29 cellular contexts compared by ENCODE assay signal in genomic region chr11:120243221-120243620, GRCh38. TPM values are rescaled to one million over a fixed set of nuclear protein-coding genes. Genes with fewer than 3 reads are reported as not detected.
"Had no signal": no experiment of that assay in that cellular context is flagged by ENCODE, and none has a peak within 500 bp of the region (broad histone marks: within the 10 kb centered on the region; RNA-seq: fewer than 3 reads in every experiment).

No MANE protein-coding gene starts in this region.

- FAIRE-seq: endometrium, islet of Langerhans, keratinocyte had no signal

- DNase-seq: colonic mucosa; dermis blood vessel endothelial cell; dorsolateral prefrontal cortex; effector CD4-positive, alpha-beta T cell; effector memory CD8-positive, alpha-beta T cell; endodermal cell; erythroblast; esophagus squamous epithelium; foreskin fibroblast; foreskin melanocyte; gastrocnemius medialis; glutamatergic neuron; head of caudate nucleus; heart right ventricle; hippocampal formation; left cardiac atrium; left lung; left ventricle myocardium superior; lower lobe of right lung; mesenchymal stem cell; mucosa of descending colon had no signal

- H3K4me3 Mint-ChIP-seq: effector memory CD8-positive, alpha-beta T cell; endodermal cell; mesothelial cell of epicardium had no signal

- H3K4me3 ChIP-seq: colonic mucosa, dorsolateral prefrontal cortex, esophagus squamous epithelium, gastrocnemius medialis, heart right ventricle, left lung, lower lobe of right lung, mucosa of descending colon had no signal

- ATAC-seq: effector memory CD8-positive, alpha-beta T cell; esophagus mucosa; gastrocnemius medialis; heart right ventricle; left cardiac atrium; left lung; left ventricle myocardium superior; lower lobe of right lung; mucosa of descending colon had no signal

- H3K36me3 ChIP-seq: colonic mucosa, esophagus squamous epithelium, gastrocnemius medialis, heart right ventricle, left lung, lower lobe of right lung had no signal

- H3K27ac Mint-ChIP-seq: effector memory CD8-positive, alpha-beta T cell; endodermal cell; mesothelial cell of epicardium had no signal

- H3K27ac ChIP-seq: colonic mucosa, dorsolateral prefrontal cortex, epithelial cell of prostate, esophagus squamous epithelium, gastrocnemius medialis, heart right ventricle, left lung, lower lobe of right lung had no signal

- H3K9me3 ChIP-seq: colonic mucosa, esophagus squamous epithelium, gastrocnemius medialis, heart right ventricle, left lung, lower lobe of right lung, mucosa of descending colon had no signal

- H3K9me3 Mint-ChIP-seq: effector memory CD8-positive, alpha-beta T cell; endodermal cell; mesothelial cell of epicardium had no signal

- H3K4me1 ChIP-seq: colonic mucosa, left lung had no signal

RNA-seq across cellular contexts. Expression of gene POU2F3, which starts 3.3 kb away (rescaled TPM):
- total RNA-seq: gastrocnemius medialis, glomerular endothelial cell, left cardiac atrium, left ventricle myocardium superior, myocyte had no signal
